In genomic region chr1:33255347-33256311, GRCh38 we compare ENCODE assay signal across 1 cellular context.
TF ChIP-seq lines count a peak whose summit lies in the region.

No MANE protein-coding gene starts in this region.

TF ChIP-seq in HepG2, 621 proteins besides CTCF, POLR2A, EP300 and RAD21 (continued from another document and continues in another):
- no peak for TF ChIP-seq HMGXB3 (CRISPR knock-in tag; IDR thresholded peaks at IDR 0.05; ENCODE audit: borderline replicate concordance)
- TF ChIP-seq ZNF431 (CRISPR knock-in tag; IDR thresholded peaks at IDR 0.05; ENCODE audit: borderline replicate concordance, low read depth), result no peak
- no peak for TF ChIP-seq NONO (IDR thresholded peaks at IDR 0.05)
- TF ChIP-seq NONO (CRISPR knock-in tag; conservative IDR thresholded peaks at IDR 0.05), result peak; percentile 39; the same call in 1 of the 2 replicates
- TF ChIP-seq ZNF331 (CRISPR knock-in tag; IDR thresholded peaks at IDR 0.05), result no peak
- TF ChIP-seq YY1 (IDR thresholded peaks at IDR 0.05; ENCODE audit: insufficient read depth, insufficient replicate concordance, low read depth, low read length), result peak; percentile 66
- no peak for TF ChIP-seq CSRNP1 (CRISPR knock-in tag; IDR thresholded peaks at IDR 0.05)
- TF ChIP-seq TOPORS (CRISPR knock-in tag; IDR thresholded peaks at IDR 0.05), result no peak; the same call in 1 of the 2 replicates
- no peak for TF ChIP-seq ZSCAN5A (CRISPR knock-in tag; IDR thresholded peaks at IDR 0.05; ENCODE audit: borderline replicate concordance)
- TF ChIP-seq ONECUT2 (CRISPR knock-in tag; IDR thresholded peaks at IDR 0.05), result no peak
- peak; percentile 63 for TF ChIP-seq HIC2 (CRISPR knock-in tag; IDR thresholded peaks at IDR 0.05; ENCODE audit: low read depth)
- no peak for TF ChIP-seq NFE2 (CRISPR knock-in tag; IDR thresholded peaks at IDR 0.05)
- no peak for TF ChIP-seq ZBTB7A (CRISPR knock-in tag; IDR thresholded peaks at IDR 0.05)
- TF ChIP-seq ZNF512B (CRISPR knock-in tag; IDR thresholded peaks at IDR 0.05; ENCODE audit: borderline replicate concordance), result no peak
- no peak for TF ChIP-seq PAF1 (CRISPR knock-in tag; IDR thresholded peaks at IDR 0.05)
- TF ChIP-seq HNRNPUL1 (IDR thresholded peaks at IDR 0.05; ENCODE audit: low read depth, low read length), result no peak
- peak; percentile 43; the same call in 1 of the 2 replicates for TF ChIP-seq ZNF501 (CRISPR knock-in tag; IDR thresholded peaks at IDR 0.05)
- no peak for TF ChIP-seq MTA3 (CRISPR knock-in tag; IDR thresholded peaks at IDR 0.05)
- no peak for TF ChIP-seq ZNF484 (CRISPR knock-in tag; IDR thresholded peaks at IDR 0.05; ENCODE audit: borderline replicate concordance, low read depth)
- no peak for TF ChIP-seq ZNF619 (CRISPR knock-in tag; IDR thresholded peaks at IDR 0.05)
- no peak for TF ChIP-seq HIVEP1 (CRISPR knock-in tag; IDR thresholded peaks at IDR 0.05)
- no peak for TF ChIP-seq HMG20A (CRISPR knock-in tag; IDR thresholded peaks at IDR 0.05; ENCODE audit: borderline replicate concordance)
- peak; percentile 11 for TF ChIP-seq XRCC5 (optimal IDR thresholded peaks at IDR 0.05; ENCODE audit: low read length)
- TF ChIP-seq ZNF558 (CRISPR knock-in tag; IDR thresholded peaks at IDR 0.05; ENCODE audit: borderline replicate concordance), result peak; percentile 38; the same call in 1 of the 2 replicates
- no peak for TF ChIP-seq NBN (conservative IDR thresholded peaks at IDR 0.05)
- TF ChIP-seq HNF1A (IDR thresholded peaks at IDR 0.05; ENCODE audit: low read depth), result no peak
- peak; percentile 47; the same call in 1 of the 2 replicates for TF ChIP-seq HNF1A (CRISPR knock-in tag; IDR thresholded peaks at IDR 0.05; ENCODE audit: borderline replicate concordance)
- TF ChIP-seq HMG20B (CRISPR knock-in tag; conservative IDR thresholded peaks at IDR 0.05), result no peak
- no peak for TF ChIP-seq KAT2B (IDR thresholded peaks at IDR 0.05; ENCODE audit: borderline replicate concordance, low read depth, low read length)
- TF ChIP-seq TAF15 (IDR thresholded peaks at IDR 0.05; ENCODE audit: low read depth, low read length, poor library complexity, severe bottlenecking), result no peak
- no peak for TF ChIP-seq ZBTB10 (CRISPR knock-in tag; IDR thresholded peaks at IDR 0.05; ENCODE audit: borderline replicate concordance)
- no peak for TF ChIP-seq NR0B2 (CRISPR knock-in tag; IDR thresholded peaks at IDR 0.05)
- TF ChIP-seq IRX3 (CRISPR knock-in tag; IDR thresholded peaks at IDR 0.05; ENCODE audit: borderline replicate concordance, low read depth), result no peak
- TF ChIP-seq ZNF543 (CRISPR knock-in tag; IDR thresholded peaks at IDR 0.05), result no peak
- TF ChIP-seq ZNF737 (CRISPR knock-in tag; IDR thresholded peaks at IDR 0.05; ENCODE audit: borderline replicate concordance), result no peak
- no peak for TF ChIP-seq ZNF362 (CRISPR knock-in tag; IDR thresholded peaks at IDR 0.05; ENCODE audit: borderline replicate concordance)
- TF ChIP-seq MXD3 (CRISPR knock-in tag; IDR thresholded peaks at IDR 0.05), result no peak
- TF ChIP-seq ZNF296 (CRISPR knock-in tag; conservative IDR thresholded peaks at IDR 0.05), result no peak
- TF ChIP-seq DMAP1 (CRISPR knock-in tag; IDR thresholded peaks at IDR 0.05), result no peak
